Comparison of ENCODE assay signal across 1 cellular context in the genomic region with DNA sequence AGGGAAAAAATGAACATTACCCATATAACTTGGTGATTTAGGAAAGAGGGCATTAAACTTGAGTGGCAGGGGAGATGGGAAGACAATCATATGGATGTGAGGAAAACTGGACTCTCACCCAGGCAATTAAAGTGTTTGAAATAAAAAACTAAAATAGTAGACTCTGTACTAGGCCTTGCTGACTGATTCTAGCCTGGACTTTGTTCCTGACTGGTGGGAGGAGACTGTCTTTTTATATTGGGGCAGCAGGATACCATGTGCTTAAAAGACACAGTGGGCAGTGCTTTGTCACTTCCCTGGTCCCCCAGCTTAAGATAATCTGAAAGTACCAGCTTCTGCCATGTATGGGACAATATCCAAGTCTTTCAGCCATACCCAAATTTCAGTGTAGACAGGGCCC.
TF ChIP-seq lines count a peak whose summit lies in the region.

No MANE protein-coding gene starts in this region.

TF ChIP-seq in HepG2, 621 proteins besides CTCF, POLR2A, EP300 and RAD21 (continued from another document):
- TF ChIP-seq, protein P1, sequence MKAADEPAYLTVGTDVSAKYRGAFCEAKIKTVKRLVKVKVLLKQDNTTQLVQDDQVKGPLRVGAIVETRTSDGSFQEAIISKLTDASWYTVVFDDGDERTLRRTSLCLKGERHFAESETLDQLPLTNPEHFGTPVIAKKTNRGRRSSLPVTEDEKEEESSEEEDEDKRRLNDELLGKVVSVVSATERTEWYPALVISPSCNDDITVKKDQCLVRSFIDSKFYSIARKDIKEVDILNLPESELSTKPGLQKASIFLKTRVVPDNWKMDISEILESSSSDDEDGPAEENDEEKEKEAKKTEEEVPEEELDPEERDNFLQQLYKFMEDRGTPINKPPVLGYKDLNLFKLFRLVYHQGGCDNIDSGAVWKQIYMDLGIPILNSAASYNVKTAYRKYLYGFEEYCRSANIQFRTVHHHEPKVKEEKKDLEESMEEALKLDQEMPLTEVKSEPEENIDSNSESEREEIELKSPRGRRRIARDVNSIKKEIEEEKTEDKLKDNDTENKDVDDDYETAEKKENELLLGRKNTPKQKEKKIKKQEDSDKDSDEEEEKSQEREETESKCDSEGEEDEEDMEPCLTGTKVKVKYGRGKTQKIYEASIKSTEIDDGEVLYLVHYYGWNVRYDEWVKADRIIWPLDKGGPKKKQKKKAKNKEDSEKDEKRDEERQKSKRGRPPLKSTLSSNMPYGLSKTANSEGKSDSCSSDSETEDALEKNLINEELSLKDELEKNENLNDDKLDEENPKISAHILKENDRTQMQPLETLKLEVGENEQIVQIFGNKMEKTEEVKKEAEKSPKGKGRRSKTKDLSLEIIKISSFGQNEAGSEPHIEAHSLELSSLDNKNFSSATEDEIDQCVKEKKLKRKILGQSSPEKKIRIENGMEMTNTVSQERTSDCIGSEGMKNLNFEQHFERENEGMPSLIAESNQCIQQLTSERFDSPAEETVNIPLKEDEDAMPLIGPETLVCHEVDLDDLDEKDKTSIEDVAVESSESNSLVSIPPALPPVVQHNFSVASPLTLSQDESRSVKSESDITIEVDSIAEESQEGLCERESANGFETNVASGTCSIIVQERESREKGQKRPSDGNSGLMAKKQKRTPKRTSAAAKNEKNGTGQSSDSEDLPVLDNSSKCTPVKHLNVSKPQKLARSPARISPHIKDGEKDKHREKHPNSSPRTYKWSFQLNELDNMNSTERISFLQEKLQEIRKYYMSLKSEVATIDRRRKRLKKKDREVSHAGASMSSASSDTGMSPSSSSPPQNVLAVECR (CRISPR knock-in tag; IDR thresholded peaks at IDR 0.05; ENCODE audit: borderline replicate concordance): no peak
- no peak for TF ChIP-seq SNAI1 (CRISPR knock-in tag; IDR thresholded peaks at IDR 0.05; ENCODE audit: borderline replicate concordance)
- TF ChIP-seq, protein P2, sequence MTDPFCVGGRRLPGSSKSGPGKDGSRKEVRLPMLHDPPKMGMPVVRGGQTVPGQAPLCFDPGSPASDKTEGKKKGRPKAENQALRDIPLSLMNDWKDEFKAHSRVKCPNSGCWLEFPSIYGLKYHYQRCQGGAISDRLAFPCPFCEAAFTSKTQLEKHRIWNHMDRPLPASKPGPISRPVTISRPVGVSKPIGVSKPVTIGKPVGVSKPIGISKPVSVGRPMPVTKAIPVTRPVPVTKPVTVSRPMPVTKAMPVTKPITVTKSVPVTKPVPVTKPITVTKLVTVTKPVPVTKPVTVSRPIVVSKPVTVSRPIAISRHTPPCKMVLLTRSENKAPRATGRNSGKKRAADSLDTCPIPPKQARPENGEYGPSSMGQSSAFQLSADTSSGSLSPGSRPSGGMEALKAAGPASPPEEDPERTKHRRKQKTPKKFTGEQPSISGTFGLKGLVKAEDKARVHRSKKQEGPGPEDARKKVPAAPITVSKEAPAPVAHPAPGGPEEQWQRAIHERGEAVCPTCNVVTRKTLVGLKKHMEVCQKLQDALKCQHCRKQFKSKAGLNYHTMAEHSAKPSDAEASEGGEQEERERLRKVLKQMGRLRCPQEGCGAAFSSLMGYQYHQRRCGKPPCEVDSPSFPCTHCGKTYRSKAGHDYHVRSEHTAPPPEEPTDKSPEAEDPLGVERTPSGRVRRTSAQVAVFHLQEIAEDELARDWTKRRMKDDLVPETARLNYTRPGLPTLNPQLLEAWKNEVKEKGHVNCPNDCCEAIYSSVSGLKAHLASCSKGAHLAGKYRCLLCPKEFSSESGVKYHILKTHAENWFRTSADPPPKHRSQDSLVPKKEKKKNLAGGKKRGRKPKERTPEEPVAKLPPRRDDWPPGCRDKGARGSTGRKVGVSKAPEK (CRISPR knock-in tag; IDR thresholded peaks at IDR 0.05; ENCODE audit: borderline replicate concordance): no peak
- TF ChIP-seq XBP1 (CRISPR knock-in tag; IDR thresholded peaks at IDR 0.05): no peak
- TF ChIP-seq, protein P3, sequence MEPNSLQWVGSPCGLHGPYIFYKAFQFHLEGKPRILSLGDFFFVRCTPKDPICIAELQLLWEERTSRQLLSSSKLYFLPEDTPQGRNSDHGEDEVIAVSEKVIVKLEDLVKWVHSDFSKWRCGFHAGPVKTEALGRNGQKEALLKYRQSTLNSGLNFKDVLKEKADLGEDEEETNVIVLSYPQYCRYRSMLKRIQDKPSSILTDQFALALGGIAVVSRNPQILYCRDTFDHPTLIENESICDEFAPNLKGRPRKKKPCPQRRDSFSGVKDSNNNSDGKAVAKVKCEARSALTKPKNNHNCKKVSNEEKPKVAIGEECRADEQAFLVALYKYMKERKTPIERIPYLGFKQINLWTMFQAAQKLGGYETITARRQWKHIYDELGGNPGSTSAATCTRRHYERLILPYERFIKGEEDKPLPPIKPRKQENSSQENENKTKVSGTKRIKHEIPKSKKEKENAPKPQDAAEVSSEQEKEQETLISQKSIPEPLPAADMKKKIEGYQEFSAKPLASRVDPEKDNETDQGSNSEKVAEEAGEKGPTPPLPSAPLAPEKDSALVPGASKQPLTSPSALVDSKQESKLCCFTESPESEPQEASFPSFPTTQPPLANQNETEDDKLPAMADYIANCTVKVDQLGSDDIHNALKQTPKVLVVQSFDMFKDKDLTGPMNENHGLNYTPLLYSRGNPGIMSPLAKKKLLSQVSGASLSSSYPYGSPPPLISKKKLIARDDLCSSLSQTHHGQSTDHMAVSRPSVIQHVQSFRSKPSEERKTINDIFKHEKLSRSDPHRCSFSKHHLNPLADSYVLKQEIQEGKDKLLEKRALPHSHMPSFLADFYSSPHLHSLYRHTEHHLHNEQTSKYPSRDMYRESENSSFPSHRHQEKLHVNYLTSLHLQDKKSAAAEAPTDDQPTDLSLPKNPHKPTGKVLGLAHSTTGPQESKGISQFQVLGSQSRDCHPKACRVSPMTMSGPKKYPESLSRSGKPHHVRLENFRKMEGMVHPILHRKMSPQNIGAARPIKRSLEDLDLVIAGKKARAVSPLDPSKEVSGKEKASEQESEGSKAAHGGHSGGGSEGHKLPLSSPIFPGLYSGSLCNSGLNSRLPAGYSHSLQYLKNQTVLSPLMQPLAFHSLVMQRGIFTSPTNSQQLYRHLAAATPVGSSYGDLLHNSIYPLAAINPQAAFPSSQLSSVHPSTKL (CRISPR knock-in tag; IDR thresholded peaks at IDR 0.05): no peak
- no peak for TF ChIP-seq BRD4 (CRISPR knock-in tag; IDR thresholded peaks at IDR 0.05)
- TF ChIP-seq MAF1 (CRISPR knock-in tag; IDR thresholded peaks at IDR 0.05; ENCODE audit: borderline replicate concordance): no peak
- TF ChIP-seq ZSCAN9 (CRISPR knock-in tag; IDR thresholded peaks at IDR 0.05; ENCODE audit: borderline replicate concordance): no peak
- no peak for TF ChIP-seq MIXL1 (CRISPR knock-in tag; IDR thresholded peaks at IDR 0.05)
- TF ChIP-seq, protein P4, sequence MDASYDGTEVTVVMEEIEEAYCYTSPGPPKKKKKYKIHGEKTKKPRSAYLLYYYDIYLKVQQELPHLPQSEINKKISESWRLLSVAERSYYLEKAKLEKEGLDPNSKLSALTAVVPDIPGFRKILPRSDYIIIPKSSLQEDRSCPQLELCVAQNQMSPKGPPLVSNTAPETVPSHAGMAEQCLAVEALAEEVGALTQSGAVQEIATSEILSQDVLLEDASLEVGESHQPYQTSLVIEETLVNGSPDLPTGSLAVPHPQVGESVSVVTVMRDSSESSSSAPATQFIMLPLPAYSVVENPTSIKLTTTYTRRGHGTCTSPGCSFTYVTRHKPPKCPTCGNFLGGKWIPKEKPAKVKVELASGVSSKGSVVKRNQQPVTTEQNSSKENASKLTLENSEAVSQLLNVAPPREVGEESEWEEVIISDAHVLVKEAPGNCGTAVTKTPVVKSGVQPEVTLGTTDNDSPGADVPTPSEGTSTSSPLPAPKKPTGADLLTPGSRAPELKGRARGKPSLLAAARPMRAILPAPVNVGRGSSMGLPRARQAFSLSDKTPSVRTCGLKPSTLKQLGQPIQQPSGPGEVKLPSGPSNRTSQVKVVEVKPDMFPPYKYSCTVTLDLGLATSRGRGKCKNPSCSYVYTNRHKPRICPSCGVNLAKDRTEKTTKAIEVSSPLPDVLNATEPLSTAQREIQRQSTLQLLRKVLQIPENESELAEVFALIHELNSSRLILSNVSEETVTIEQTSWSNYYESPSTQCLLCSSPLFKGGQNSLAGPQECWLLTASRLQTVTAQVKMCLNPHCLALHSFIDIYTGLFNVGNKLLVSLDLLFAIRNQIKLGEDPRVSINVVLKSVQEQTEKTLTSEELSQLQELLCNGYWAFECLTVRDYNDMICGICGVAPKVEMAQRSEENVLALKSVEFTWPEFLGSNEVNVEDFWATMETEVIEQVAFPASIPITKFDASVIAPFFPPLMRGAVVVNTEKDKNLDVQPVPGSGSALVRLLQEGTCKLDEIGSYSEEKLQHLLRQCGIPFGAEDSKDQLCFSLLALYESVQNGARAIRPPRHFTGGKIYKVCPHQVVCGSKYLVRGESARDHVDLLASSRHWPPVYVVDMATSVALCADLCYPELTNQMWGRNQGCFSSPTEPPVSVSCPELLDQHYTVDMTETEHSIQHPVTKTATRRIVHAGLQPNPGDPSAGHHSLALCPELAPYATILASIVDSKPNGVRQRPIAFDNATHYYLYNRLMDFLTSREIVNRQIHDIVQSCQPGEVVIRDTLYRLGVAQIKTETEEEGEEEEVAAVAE (CRISPR knock-in tag; IDR thresholded peaks at IDR 0.05; ENCODE audit: borderline replicate concordance): no peak
- TF ChIP-seq, protein P5, sequence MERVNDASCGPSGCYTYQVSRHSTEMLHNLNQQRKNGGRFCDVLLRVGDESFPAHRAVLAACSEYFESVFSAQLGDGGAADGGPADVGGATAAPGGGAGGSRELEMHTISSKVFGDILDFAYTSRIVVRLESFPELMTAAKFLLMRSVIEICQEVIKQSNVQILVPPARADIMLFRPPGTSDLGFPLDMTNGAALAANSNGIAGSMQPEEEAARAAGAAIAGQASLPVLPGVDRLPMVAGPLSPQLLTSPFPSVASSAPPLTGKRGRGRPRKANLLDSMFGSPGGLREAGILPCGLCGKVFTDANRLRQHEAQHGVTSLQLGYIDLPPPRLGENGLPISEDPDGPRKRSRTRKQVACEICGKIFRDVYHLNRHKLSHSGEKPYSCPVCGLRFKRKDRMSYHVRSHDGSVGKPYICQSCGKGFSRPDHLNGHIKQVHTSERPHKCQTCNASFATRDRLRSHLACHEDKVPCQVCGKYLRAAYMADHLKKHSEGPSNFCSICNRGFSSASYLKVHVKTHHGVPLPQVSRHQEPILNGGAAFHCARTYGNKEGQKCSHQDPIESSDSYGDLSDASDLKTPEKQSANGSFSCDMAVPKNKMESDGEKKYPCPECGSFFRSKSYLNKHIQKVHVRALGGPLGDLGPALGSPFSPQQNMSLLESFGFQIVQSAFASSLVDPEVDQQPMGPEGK (CRISPR knock-in tag; IDR thresholded peaks at IDR 0.05): 0 out of 2 replicates have a peak, but pooled peaks have one; percentile 24
- TF ChIP-seq, protein P6, sequence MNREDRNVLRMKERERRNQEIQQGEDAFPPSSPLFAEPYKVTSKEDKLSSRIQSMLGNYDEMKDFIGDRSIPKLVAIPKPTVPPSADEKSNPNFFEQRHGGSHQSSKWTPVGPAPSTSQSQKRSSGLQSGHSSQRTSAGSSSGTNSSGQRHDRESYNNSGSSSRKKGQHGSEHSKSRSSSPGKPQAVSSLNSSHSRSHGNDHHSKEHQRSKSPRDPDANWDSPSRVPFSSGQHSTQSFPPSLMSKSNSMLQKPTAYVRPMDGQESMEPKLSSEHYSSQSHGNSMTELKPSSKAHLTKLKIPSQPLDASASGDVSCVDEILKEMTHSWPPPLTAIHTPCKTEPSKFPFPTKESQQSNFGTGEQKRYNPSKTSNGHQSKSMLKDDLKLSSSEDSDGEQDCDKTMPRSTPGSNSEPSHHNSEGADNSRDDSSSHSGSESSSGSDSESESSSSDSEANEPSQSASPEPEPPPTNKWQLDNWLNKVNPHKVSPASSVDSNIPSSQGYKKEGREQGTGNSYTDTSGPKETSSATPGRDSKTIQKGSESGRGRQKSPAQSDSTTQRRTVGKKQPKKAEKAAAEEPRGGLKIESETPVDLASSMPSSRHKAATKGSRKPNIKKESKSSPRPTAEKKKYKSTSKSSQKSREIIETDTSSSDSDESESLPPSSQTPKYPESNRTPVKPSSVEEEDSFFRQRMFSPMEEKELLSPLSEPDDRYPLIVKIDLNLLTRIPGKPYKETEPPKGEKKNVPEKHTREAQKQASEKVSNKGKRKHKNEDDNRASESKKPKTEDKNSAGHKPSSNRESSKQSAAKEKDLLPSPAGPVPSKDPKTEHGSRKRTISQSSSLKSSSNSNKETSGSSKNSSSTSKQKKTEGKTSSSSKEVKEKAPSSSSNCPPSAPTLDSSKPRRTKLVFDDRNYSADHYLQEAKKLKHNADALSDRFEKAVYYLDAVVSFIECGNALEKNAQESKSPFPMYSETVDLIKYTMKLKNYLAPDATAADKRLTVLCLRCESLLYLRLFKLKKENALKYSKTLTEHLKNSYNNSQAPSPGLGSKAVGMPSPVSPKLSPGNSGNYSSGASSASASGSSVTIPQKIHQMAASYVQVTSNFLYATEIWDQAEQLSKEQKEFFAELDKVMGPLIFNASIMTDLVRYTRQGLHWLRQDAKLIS (CRISPR knock-in tag; IDR thresholded peaks at IDR 0.05): no peak
- TF ChIP-seq, protein P7, sequence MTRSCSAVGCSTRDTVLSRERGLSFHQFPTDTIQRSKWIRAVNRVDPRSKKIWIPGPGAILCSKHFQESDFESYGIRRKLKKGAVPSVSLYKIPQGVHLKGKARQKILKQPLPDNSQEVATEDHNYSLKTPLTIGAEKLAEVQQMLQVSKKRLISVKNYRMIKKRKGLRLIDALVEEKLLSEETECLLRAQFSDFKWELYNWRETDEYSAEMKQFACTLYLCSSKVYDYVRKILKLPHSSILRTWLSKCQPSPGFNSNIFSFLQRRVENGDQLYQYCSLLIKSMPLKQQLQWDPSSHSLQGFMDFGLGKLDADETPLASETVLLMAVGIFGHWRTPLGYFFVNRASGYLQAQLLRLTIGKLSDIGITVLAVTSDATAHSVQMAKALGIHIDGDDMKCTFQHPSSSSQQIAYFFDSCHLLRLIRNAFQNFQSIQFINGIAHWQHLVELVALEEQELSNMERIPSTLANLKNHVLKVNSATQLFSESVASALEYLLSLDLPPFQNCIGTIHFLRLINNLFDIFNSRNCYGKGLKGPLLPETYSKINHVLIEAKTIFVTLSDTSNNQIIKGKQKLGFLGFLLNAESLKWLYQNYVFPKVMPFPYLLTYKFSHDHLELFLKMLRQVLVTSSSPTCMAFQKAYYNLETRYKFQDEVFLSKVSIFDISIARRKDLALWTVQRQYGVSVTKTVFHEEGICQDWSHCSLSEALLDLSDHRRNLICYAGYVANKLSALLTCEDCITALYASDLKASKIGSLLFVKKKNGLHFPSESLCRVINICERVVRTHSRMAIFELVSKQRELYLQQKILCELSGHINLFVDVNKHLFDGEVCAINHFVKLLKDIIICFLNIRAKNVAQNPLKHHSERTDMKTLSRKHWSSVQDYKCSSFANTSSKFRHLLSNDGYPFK (CRISPR knock-in tag; IDR thresholded peaks at IDR 0.05; ENCODE audit: borderline replicate concordance): no peak
- TF ChIP-seq, protein P8, sequence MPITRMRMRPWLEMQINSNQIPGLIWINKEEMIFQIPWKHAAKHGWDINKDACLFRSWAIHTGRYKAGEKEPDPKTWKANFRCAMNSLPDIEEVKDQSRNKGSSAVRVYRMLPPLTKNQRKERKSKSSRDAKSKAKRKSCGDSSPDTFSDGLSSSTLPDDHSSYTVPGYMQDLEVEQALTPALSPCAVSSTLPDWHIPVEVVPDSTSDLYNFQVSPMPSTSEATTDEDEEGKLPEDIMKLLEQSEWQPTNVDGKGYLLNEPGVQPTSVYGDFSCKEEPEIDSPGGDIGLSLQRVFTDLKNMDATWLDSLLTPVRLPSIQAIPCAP (CRISPR knock-in tag; IDR thresholded peaks at IDR 0.05; ENCODE audit: low read depth): no peak
- no peak for TF ChIP-seq ZNF773 (CRISPR knock-in tag; IDR thresholded peaks at IDR 0.05; ENCODE audit: borderline replicate concordance)
- TF ChIP-seq SP1 (IDR thresholded peaks at IDR 0.05): no peak
- no peak for TF ChIP-seq SP1 (CRISPR knock-in tag; IDR thresholded peaks at IDR 0.05)
